Comparison of ENCODE assay signal across 24 cellular contexts in the genomic region with DNA sequence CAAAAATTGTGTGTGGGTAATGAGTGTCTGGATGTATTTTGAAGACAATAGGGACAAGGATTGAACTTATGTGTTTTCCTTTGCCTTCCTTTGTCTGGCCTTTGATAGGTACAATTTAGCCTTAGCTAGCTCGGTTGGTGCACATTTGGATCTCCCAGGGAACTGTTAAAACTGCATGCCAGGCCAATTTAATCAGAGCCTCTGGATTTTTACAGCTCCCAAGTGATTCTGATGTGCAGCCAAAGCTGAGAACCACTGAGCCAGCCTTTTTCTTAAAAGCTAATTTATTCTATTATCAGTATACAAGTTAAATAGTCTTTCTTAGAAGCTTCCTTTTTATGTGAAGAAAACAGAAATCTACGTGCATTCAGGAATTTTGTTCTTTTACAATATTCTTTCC. TPM values are rescaled to one million over a fixed set of nuclear protein-coding genes. Genes with fewer than 3 reads are reported as not detected.
A peak's percentile ranks its signal among the peaks of the same experiment; 100 is the strongest.
DNase-seq lines count a peak whose midpoint lies in the region; ATAC-seq and TF ChIP-seq lines count a peak whose summit lies in the region.
"Had no signal": no experiment of that assay in that cellular context is flagged by ENCODE, and none has a peak within 500 bp of the region (broad histone marks: within the 10 kb centered on the region; RNA-seq: fewer than 3 reads in every experiment).

No MANE protein-coding gene starts in this region.

- H3K36me3 Mint-ChIP-seq in brain (no peaks in the 10 kb centered on the region), immature natural killer cell (peaks cover 61 to 92% (median 70%) of the 10 kb centered on the region in 3 donors)
- H3K36me3 Mint-ChIP-seq in activated naive CD8-positive, alpha-beta T cell treated with anti-CD3 and anti-CD28 coated beads for 36 hours = peaks cover 2% of the 10 kb centered on the region
- H3K36me3 Mint-ChIP-seq: type B pancreatic cell had no signal

- no peak for TF ChIP-seq CTCF in brain (conservative IDR thresholded peaks at IDR 0.05)

- H3K27me3 Mint-ChIP-seq in brain = peaks cover 13% of the 10 kb centered on the region
- H3K27me3 Mint-ChIP-seq in immature natural killer cell (ENCODE audit: low read depth in 3 of 3) = peaks cover 2 to 6% (median 4%) of the 10 kb centered on the region in 3 donors
- H3K27me3 Mint-ChIP-seq in activated naive CD8-positive, alpha-beta T cell treated with anti-CD3 and anti-CD28 coated beads for 36 hours = no peaks in the 10 kb centered on the region
- H3K27me3 Mint-ChIP-seq: T-cell had no signal

- peak overlapping the region in 1 of 5 experiments; percentile 25 for H3K4me3 Mint-ChIP-seq in brain
- H3K4me3 Mint-ChIP-seq in immature natural killer cell = peak overlapping the region in 1 of 5 donors; percentile 35
- no peak overlapping the region for H3K4me3 Mint-ChIP-seq in activated naive CD8-positive, alpha-beta T cell treated with anti-CD3 and anti-CD28 coated beads for 36 hours
- H3K4me3 Mint-ChIP-seq: activated T-cell treated with anti-CD3 and anti-CD28 coated beads, Interleukin-2, amount 50 U/mL, for 4 hours; T-cell; type B pancreatic cell had no signal

- intact Hi-C loops in Right ventricle myocardium superior (cut with DNase I) = no loop called here
- intact Hi-C loops in cardiac septum (cut with DNase I) = no loop called here

- H3K9me3 Mint-ChIP-seq in brain (peaks cover 0 to 2% (median 0%) of the 10 kb centered on the region in 5 experiments), immature natural killer cell (no peaks in the 10 kb centered on the region)
- peaks cover 5% of the 10 kb centered on the region for H3K9me3 Mint-ChIP-seq in activated naive CD8-positive, alpha-beta T cell treated with anti-CD3 and anti-CD28 coated beads for 36 hours
- H3K9me3 Mint-ChIP-seq: activated T-cell treated with anti-CD3 and anti-CD28 coated beads, Interleukin-2, amount 50 U/mL, for 4 hours; T-cell; type B pancreatic cell had no signal

- H3K27ac Mint-ChIP-seq in brain (peak overlapping the region in 4 of 5 experiments; percentile 63 to 90 (median 68)), immature natural killer cell (peak overlapping the region; percentile 86 to 97 (median 96))
- no peak overlapping the region for H3K27ac Mint-ChIP-seq in activated naive CD8-positive, alpha-beta T cell treated with anti-CD3 and anti-CD28 coated beads for 36 hours
- H3K27ac Mint-ChIP-seq: T-cell, type B pancreatic cell had no signal

- ATAC-seq in Right ventricle myocardium superior (ENCODE audit: poor library complexity) = peak; percentile 50
- no peak for ATAC-seq in HG03108 (IDR thresholded peaks at IDR 0.05; ENCODE audit: unreplicated experiment)
- ATAC-seq: activated T-cell treated with anti-CD3 and anti-CD28 coated beads, Interleukin-2, amount 50 U/mL, for 4 hours; foreskin keratinocyte; T-cell had no signal

- peaks cover 29% of the 10 kb centered on the region for H3K4me1 Mint-ChIP-seq in brain
- H3K4me1 Mint-ChIP-seq in immature natural killer cell = peaks cover 90 to 99% of the 10 kb centered on the region in 2 donors
- H3K4me1 Mint-ChIP-seq in activated naive CD8-positive, alpha-beta T cell treated with anti-CD3 and anti-CD28 coated beads for 36 hours = peaks cover 38% of the 10 kb centered on the region

- no peak for DNase-seq in Right ventricle myocardium superior
- no peak for DNase-seq in cardiac septum (ENCODE audit: low spot score)
- no peak for DNase-seq in immature natural killer cell
- no peak for DNase-seq in stimulated activated CD4-positive, alpha-beta T cell treated with anti-CD3 and anti-CD28 coated beads, Interleukin-4, amount 100 ng/mL, for 4 hours
- no peak for DNase-seq in activated naive CD8-positive, alpha-beta T cell treated with anti-CD3 and anti-CD28 coated beads for 36 hours
- no peak for DNase-seq in HuH-7 (ENCODE audit: low spot score)
- DNase-seq: 8988T; activated CD4-positive, alpha-beta T cell treated with anti-CD3 and anti-CD28 coated beads for 4 hours; activated naive CD4-positive, alpha-beta T cell; activated T-cell treated with anti-CD3 and anti-CD28 coated beads, Interleukin-2, amount 50 U/mL, for 4 hours; AML-193; Calu3; foreskin keratinocyte; GOT3; IMR-90; NCI-H1436 treated with DMSO at 0.1 percent for 48 hours; occipital lobe; SIG-M5; stomach; T-cell had no signal

RNA-seq across cellular contexts. Expression of gene PLEK, which starts 25.0 kb away (rescaled TPM):
- 4.7 TPM for total RNA-seq in Right ventricle myocardium superior
- 3.7 TPM for total RNA-seq in cardiac septum
- polyA plus RNA-seq in brain (ENCODE audit: insufficient read depth, low read depth, low replicate concordance) = 2.0 TPM
- polyA plus RNA-seq in immature natural killer cell = 100 to 1,000 TPM; 494 to 692 (median 535) TPM
- 1 to 10 TPM; 2.2 to 2.3 TPM for total RNA-seq in activated naive CD8-positive, alpha-beta T cell treated with anti-CD3 and anti-CD28 coated beads for 36 hours
- total RNA-seq: Calu3, foreskin keratinocyte, myocyte had no signal
- polyA plus RNA-seq: foreskin keratinocyte, IMR-90 had no signal
